Comparison of ENCODE assay signal across 11 cellular contexts in genomic region chr1:159821171-159821867, GRCh38. TPM values are rescaled to one million over a fixed set of nuclear protein-coding genes. Genes with fewer than 3 reads are reported as not detected.
DNase-seq lines count a peak whose midpoint lies in the region; ATAC-seq and TF ChIP-seq lines count a peak whose summit lies in the region.
"Had no signal": no experiment of that assay in that cellular context is flagged by ENCODE, and none has a peak within 500 bp of the region (broad histone marks: within the 10 kb centered on the region; RNA-seq: fewer than 3 reads in every experiment).

No MANE protein-coding gene starts in this region.

- intact Hi-C loops in sigmoid colon (cut with DNase I), result no loop called here

- no peak for TF ChIP-seq EP300 in sigmoid colon (IDR thresholded peaks at IDR 0.05)

- no peak overlapping the region for H3K4me3 ChIP-seq in sigmoid colon

- no peak for TF ChIP-seq POLR2A in sigmoid colon (IDR thresholded peaks at IDR 0.05)

- no peak overlapping the region for H3K27ac ChIP-seq in sigmoid colon

- peak; percentile 75 for ATAC-seq in GM19455 (IDR thresholded peaks at IDR 0.05; ENCODE audit: unreplicated experiment)

- peaks cover 0 to 19% (median 0%) of the 10 kb centered on the region in 3 donors for H3K27me3 ChIP-seq in sigmoid colon

- peak; percentile 73 for DNase-seq in ACHN
- DNase-seq in NCI-H524 (lab: John Stamatoyannopoulos, UW), result peak; percentile 27 to 67
- DNase-seq in epidermal melanocyte (ENCODE audit: insufficient read length, low spot score), result peak; percentile 65
- no peak for DNase-seq in SIG-M5 treated with dmso at 0.1 percent for 504 hours (lab: John Stamatoyannopoulos, UW; ENCODE audit: unreplicated experiment)
- DNase-seq in sigmoid colon, result no peak
- DNase-seq in glomerular visceral epithelial cell (ENCODE audit: extremely low spot score), result no peak
- no peak for DNase-seq in NCI-H748 (lab: John Stamatoyannopoulos, UW; ENCODE audit: unreplicated experiment)
- DNase-seq: COR-L47, left cardiac atrium had no signal

- H3K4me1 ChIP-seq in sigmoid colon, result no peaks in the 10 kb centered on the region

- H3K9me3 ChIP-seq in sigmoid colon, result no peaks in the 10 kb centered on the region

- TF ChIP-seq CTCF in sigmoid colon (IDR thresholded peaks at IDR 0.05), result no peak

- in situ Hi-C loops in ACHN (cut with HindIII; ENCODE audit: low pct_ligation_motif_present, low pct_unique_long_range_greater_than_20kb, low sequenced_read_pairs), result no loop called here

- WGBS in sigmoid colon, 2 donors, result 49 to 81% methylated on average over 9 of the region's 9 CpGs

- no peaks in the 10 kb centered on the region for H3K36me3 ChIP-seq in sigmoid colon

RNA-seq across cellular contexts. Expression of gene SLAMF8, which starts 5.4 kb away (rescaled TPM):
- total RNA-seq in sigmoid colon, result 1 to 10 TPM; 3.3 to 5.0 (median 4.3) TPM
- 10 to 100 TPM in 2 of 3 donors, 1 to 10 TPM in 1; 2.4 to 16.2 (median 13.3) TPM for polyA plus RNA-seq in sigmoid colon
- total RNA-seq: temporal lobe had no signal

RNA-seq across cellular contexts. Expression of gene FCRL6, which starts 19.2 kb away (rescaled TPM):
- total RNA-seq in sigmoid colon, result not detected
- under 1 TPM in 1 of 3 donors, not detected in 2; 0.38 TPM for polyA plus RNA-seq in sigmoid colon

RNA-seq across cellular contexts. Expression of gene DUSP23, which starts 40.6 kb away (rescaled TPM):
- total RNA-seq in sigmoid colon, result 10 to 100 TPM; 40.4 to 59.1 (median 51.6) TPM
- 10 to 100 TPM; 77.7 to 88.7 (median 86.5) TPM for polyA plus RNA-seq in sigmoid colon

RNA-seq across cellular contexts. Expression of gene VSIG8, which starts 41.1 kb away (rescaled TPM):
- total RNA-seq in sigmoid colon, result not detected
- polyA plus RNA-seq in sigmoid colon, result under 1 TPM in 1 of 3 donors, not detected in 2; 0.10 TPM
- total RNA-seq: left cardiac atrium, temporal lobe had no signal

Comparison
In these comparisons a context has a peak if more than half of its experiments do, and no peak if none do; other contexts are left out.
1. DNase-seq: peak in ACHN (single experiment), NCI-H524 (2 of 2) and epidermal melanocyte (single experiment); none in SIG-M5 treated with dmso at 0.1 percent for 504 hours (single experiment), sigmoid colon (single experiment), glomerular visceral epithelial cell (single experiment) and NCI-H748 (single experiment).